9 cellular contexts compared by ENCODE assay signal in the genomic region with DNA sequence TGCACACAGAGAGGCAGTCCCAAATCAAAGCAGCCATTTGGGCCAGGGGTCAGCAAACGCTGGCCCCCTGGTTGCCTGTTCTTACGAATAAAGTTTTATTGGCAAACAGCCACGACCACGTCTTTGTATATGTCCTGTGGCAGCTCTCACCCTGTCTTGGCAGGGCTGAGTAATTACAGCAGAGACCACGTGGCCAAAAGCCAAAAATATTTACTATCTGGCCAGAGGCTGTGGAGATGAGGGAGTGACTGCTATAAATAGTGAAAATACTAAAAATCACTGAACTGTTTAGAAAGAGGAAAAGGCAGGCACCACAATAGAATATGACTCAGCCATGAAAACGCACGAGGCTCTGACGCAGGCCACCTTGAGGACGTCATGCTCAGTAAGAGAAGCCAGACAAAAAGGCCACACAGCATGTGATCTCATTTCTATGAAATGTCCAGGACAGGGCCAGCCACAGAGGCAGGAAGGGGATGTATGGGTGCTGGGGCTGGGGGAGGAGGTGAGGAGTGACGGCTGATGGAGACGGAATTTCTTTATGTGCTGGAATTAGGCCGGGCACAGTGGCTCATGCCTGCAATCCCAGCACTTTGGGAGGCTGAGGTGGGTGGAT. TPM values are rescaled to one million over a fixed set of nuclear protein-coding genes. Genes with fewer than 3 reads are reported as not detected.
DNase-seq lines count a peak whose midpoint lies in the region; ATAC-seq and TF ChIP-seq lines count a peak whose summit lies in the region.
"Had no signal": no experiment of that assay in that cellular context is flagged by ENCODE, and none has a peak within 500 bp of the region (broad histone marks: within the 10 kb centered on the region; RNA-seq: fewer than 3 reads in every experiment).

No MANE protein-coding gene starts in this region.

- H3K9me3 Mint-ChIP-seq in osteocyte (ENCODE audit: unreplicated experiment) (no peaks in the 10 kb centered on the region), immature natural killer cell (no peaks in the 10 kb centered on the region)
- no peaks in the 10 kb centered on the region for H3K9me3 Mint-ChIP-seq in activated naive CD8-positive, alpha-beta T cell treated with anti-CD3 and anti-CD28 coated beads, Interleukin-2, amount 50 U/mL, for 24 hours

- H3K27me3 ChIP-seq in esophagus muscularis mucosa = no peaks in the 10 kb centered on the region
- H3K27me3 ChIP-seq: cardiac muscle cell had no signal

- peak; percentile 88 for DNase-seq in CD1c-positive myeloid dendritic cell (ENCODE audit: extremely low spot score)
- peak; percentile 80 for DNase-seq in OCI-M1 (lab: John Stamatoyannopoulos, UW)
- peak; percentile 96 for DNase-seq in esophagus muscularis mucosa (ENCODE audit: extremely low spot score)
- DNase-seq in osteocyte (ENCODE audit: extremely low spot score, unreplicated experiment) = no peak
- no peak for DNase-seq in immature natural killer cell
- DNase-seq in activated CD4-positive, CD25-positive, alpha-beta regulatory T cell (lab: John Stamatoyannopoulos, UW) = no peak
- no peak for DNase-seq in activated naive CD8-positive, alpha-beta T cell treated with anti-CD3 and anti-CD28 coated beads, Interleukin-2, amount 50 U/mL, for 24 hours

- peak overlapping the region; percentile 84 to 91 (median 89) for H3K27ac ChIP-seq in esophagus muscularis mucosa (replicated peaks in 1 of 4)
- H3K27ac ChIP-seq: cardiac muscle cell had no signal

- H3K4me1 Mint-ChIP-seq in osteocyte (ENCODE audit: unreplicated experiment) = peaks cover 11% of the 10 kb centered on the region
- no peaks in the 10 kb centered on the region for H3K4me1 Mint-ChIP-seq in immature natural killer cell
- H3K4me1 Mint-ChIP-seq in activated naive CD8-positive, alpha-beta T cell treated with anti-CD3 and anti-CD28 coated beads, Interleukin-2, amount 50 U/mL, for 24 hours = no peaks in the 10 kb centered on the region

- peaks cover 17 to 68% (median 59%) of the 10 kb centered on the region in 4 donors for H3K4me1 ChIP-seq in esophagus muscularis mucosa

- TF ChIP-seq EP300 in esophagus muscularis mucosa (IDR thresholded peaks at IDR 0.05) = peak; percentile 97

- no peak for ATAC-seq in activated naive CD8-positive, alpha-beta T cell treated with anti-CD3 and anti-CD28 coated beads, Interleukin-2, amount 50 U/mL, for 24 hours
- ATAC-seq in HG02852 (IDR thresholded peaks at IDR 0.05; ENCODE audit: unreplicated experiment) = no peak

- H3K36me3 Mint-ChIP-seq in osteocyte (ENCODE audit: unreplicated experiment) (peaks cover 16% of the 10 kb centered on the region), immature natural killer cell (peaks cover 0 to 4% (median 3%) of the 10 kb centered on the region in 3 donors)
- peaks cover 13% of the 10 kb centered on the region for H3K36me3 Mint-ChIP-seq in activated naive CD8-positive, alpha-beta T cell treated with anti-CD3 and anti-CD28 coated beads, Interleukin-2, amount 50 U/mL, for 24 hours (ENCODE audit: low read depth)

- H3K27me3 Mint-ChIP-seq in osteocyte (ENCODE audit: unreplicated experiment) = no peaks in the 10 kb centered on the region
- peaks cover 0 to 2% (median 0%) of the 10 kb centered on the region in 3 donors for H3K27me3 Mint-ChIP-seq in immature natural killer cell (ENCODE audit: low read depth in 3 of 3)
- no peaks in the 10 kb centered on the region for H3K27me3 Mint-ChIP-seq in activated naive CD8-positive, alpha-beta T cell treated with anti-CD3 and anti-CD28 coated beads, Interleukin-2, amount 50 U/mL, for 24 hours

- intact Hi-C loops in esophagus muscularis mucosa (cut with DNase I) = no loop called here

- H3K36me3 ChIP-seq in esophagus muscularis mucosa = peaks cover 55 to 96% (median 83%) of the 10 kb centered on the region in 4 donors

- TF ChIP-seq CTCF in esophagus muscularis mucosa (IDR thresholded peaks at IDR 0.05) (no peak), osteocyte (IDR thresholded peaks at IDR 0.05) (no peak)

- no peaks in the 10 kb centered on the region for H3K9me3 ChIP-seq in esophagus muscularis mucosa

- H3K27ac Mint-ChIP-seq in osteocyte (ENCODE audit: unreplicated experiment) (peak overlapping the region; percentile 95), immature natural killer cell (no peak overlapping the region)
- no peak overlapping the region for H3K27ac Mint-ChIP-seq in activated naive CD8-positive, alpha-beta T cell treated with anti-CD3 and anti-CD28 coated beads, Interleukin-2, amount 50 U/mL, for 24 hours

- H3K4me3 Mint-ChIP-seq in osteocyte (ENCODE audit: unreplicated experiment) = no peak overlapping the region
- no peak overlapping the region for H3K4me3 Mint-ChIP-seq in immature natural killer cell
- H3K4me3 Mint-ChIP-seq in activated naive CD8-positive, alpha-beta T cell treated with anti-CD3 and anti-CD28 coated beads, Interleukin-2, amount 50 U/mL, for 24 hours = no peak overlapping the region

- H3K4me3 ChIP-seq in esophagus muscularis mucosa = no peak overlapping the region
- H3K4me3 ChIP-seq: cardiac muscle cell had no signal

- TF ChIP-seq POLR2A in esophagus muscularis mucosa (IDR thresholded peaks at IDR 0.05; ENCODE audit: low read depth) = no peak

- WGBS in esophagus muscularis mucosa = 18% methylated on average over 12 of the region's 12 CpGs

RNA-seq across cellular contexts. Expression of gene SMIM24, which starts 29.4 kb away (rescaled TPM):
- total RNA-seq in esophagus muscularis mucosa (not detected), osteocyte (not detected in 2 replicates)
- 1 to 10 TPM in 2 of 3 donors, not detected in 1; 1.5 to 2.1 TPM for polyA plus RNA-seq in immature natural killer cell

RNA-seq across cellular contexts. Expression of gene SMIM44, which starts 32.3 kb away (rescaled TPM):
- total RNA-seq in esophagus muscularis mucosa (not detected), osteocyte (not detected in 2 replicates)
- not detected for polyA plus RNA-seq in immature natural killer cell
- total RNA-seq: cardiac muscle cell had no signal
- polyA plus RNA-seq: cardiac muscle cell had no signal

RNA-seq across cellular contexts. Expression of gene DOHH, which starts 49.6 kb away (rescaled TPM):
- total RNA-seq in esophagus muscularis mucosa (10 to 100 TPM; 19.5 to 37.5 (median 25.8) TPM), osteocyte (10.0 and 10.8 TPM in 2 replicates)
- 10 to 100 TPM in 1 of 3 donors, 1 to 10 TPM in 2; 6.8 to 18.4 (median 9.1) TPM for polyA plus RNA-seq in immature natural killer cell

RNA-seq across cellular contexts. Expression of gene FZR1, which starts 55.2 kb away (rescaled TPM):
- total RNA-seq in esophagus muscularis mucosa = 10 to 100 TPM; 15.8 to 41.2 (median 31.4) TPM
- total RNA-seq in osteocyte = 45.3 and 49.5 TPM in 2 replicates
- 10 to 100 TPM in 1 of 3 donors, 1 to 10 TPM in 2; 6.8 to 14.2 (median 9.7) TPM for polyA plus RNA-seq in immature natural killer cell

Comparison
In these comparisons a context has a peak if more than half of its experiments do, and no peak if none do; other contexts are left out.
1. DNase-seq: peak in CD1c-positive myeloid dendritic cell (single experiment), OCI-M1 (single experiment) and esophagus muscularis mucosa (single experiment); none in osteocyte (single experiment), immature natural killer cell (0 of 3), activated CD4-positive, CD25-positive, alpha-beta regulatory T cell (0 of 4) and activated naive CD8-positive, alpha-beta T cell treated with anti-CD3 and anti-CD28 coated beads, Interleukin-2, amount 50 U/mL, for 24 hours (single experiment).